In the genomic region with DNA sequence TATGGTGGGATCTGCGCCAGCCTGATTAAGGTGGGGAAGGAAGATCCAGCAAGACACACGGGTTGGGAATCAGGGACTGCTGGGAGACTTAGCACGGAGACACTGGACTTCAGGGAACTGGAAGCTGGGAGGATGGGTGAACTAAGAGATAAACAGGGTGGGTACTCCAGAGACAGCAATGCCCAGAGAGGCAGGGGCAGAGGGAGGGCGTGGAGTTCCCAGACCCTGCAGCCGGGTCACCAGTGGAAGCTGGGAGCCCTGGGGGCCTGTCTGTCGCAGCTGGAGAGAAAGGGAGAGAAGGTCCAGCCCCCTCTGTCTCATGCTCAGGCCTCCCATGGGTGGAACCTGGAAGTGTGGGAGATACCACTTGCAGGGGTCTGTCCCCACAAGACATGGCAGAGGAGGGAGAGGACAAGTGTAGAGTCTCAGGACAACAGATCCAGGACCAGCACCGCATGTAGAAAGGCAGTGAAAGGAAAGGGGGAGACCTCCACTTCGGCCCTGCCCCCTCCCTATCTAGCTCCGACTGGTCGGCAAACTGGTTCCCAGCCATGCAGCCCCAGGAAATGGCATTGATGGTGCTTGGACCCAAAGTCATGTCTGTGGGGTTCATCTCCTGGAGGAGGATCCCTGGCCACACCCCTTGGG, we compare ENCODE assay signal across 27 cellular contexts. TPM values are rescaled to one million over a fixed set of nuclear protein-coding genes. Genes with fewer than 3 reads are reported as not detected.
DNase-seq lines count a peak whose midpoint lies in the region; ATAC-seq, FAIRE-seq and TF ChIP-seq lines count a peak whose summit lies in the region.
"Had no signal": no experiment of that assay in that cellular context is flagged by ENCODE, and none has a peak within 500 bp of the region (broad histone marks: within the 10 kb centered on the region; RNA-seq: fewer than 3 reads in every experiment).

No MANE protein-coding gene starts in this region.

- no peak for TF ChIP-seq RAD21 in K562 (CRISPR knock-in tag; conservative IDR thresholded peaks at IDR 0.05 in 1 of 2, IDR thresholded peaks at IDR 0.05 in 1 of 2)

- H3K27ac ChIP-seq in OCI-LY1 (ENCODE audit: low read depth, low read length, poor library complexity, severe bottlenecking): peak overlapping the region; percentile 98
- no peak overlapping the region for H3K27ac ChIP-seq in K562 (ENCODE audit: extremely low read depth, low read depth, low read length)
- H3K27ac ChIP-seq in transverse colon: peak overlapping the region in 3 of 4 donors; percentile 8 to 49 (median 34)
- no peak overlapping the region for H3K27ac ChIP-seq in SJCRH30
- H3K27ac ChIP-seq: BLaER1 treated with 17β-estradiol and CSF1 and Interleukin-3, amounts not matched to agents 10 nM and 100 nM; KMS-11 had no signal

- TF ChIP-seq EP300 in K562 (IDR thresholded peaks at IDR 0.05; ENCODE audit: low read length) (no peak), transverse colon (IDR thresholded peaks at IDR 0.05; ENCODE audit: low read depth) (no peak)

- no peaks in the 10 kb centered on the region for H4K20me1 ChIP-seq in OCI-LY1 (ENCODE audit: insufficient read depth, low read length)
- H4K20me1 ChIP-seq in K562 (replicated peaks; ENCODE audit: control insufficient read depth, insufficient read depth, low read length): peaks cover 5% of the 10 kb centered on the region; the same call in 1 of the 2 replicates

- POLR2A ChIA-PET in K562 (lab: Yijun Ruan, JAX): interaction anchor here (0.5 to 0.6 kb wide), 3 partner anchors 16 to 28 kb away, joined by 3 read pairs; no protein-coding TSS in a partner anchor

- WGBS in K562 (ENCODE audit: insufficient coverage, low coverage, missing lambda C conversion rate): 4% methylated on average over 10 of the region's 10 CpGs
- WGBS in transverse colon (ENCODE audit: low coverage in 1 of 2), 2 donors: 73 to 83% methylated on average over 6 to 10 of the region's 10 CpGs

- H3K4me2 ChIP-seq in OCI-LY1 (ENCODE audit: low read length) (peak overlapping the region; percentile 67), K562 (ENCODE audit: insufficient read depth, low read length) (no peak overlapping the region)
- H3K4me2 ChIP-seq: KMS-11 had no signal

- ATAC-seq in K562: no peak
- ATAC-seq: PC-3, SK-N-SH treated with all-trans-retinoic acid at 6 μM for 48 hours had no signal

- DNase-seq in GM13977 (ENCODE audit: low spot score): peak; percentile 4
- DNase-seq in K562 (ENCODE audit: extremely low read depth in 1 of 4, low spot score in 3 of 4): peak in 2 of 4 experiments; percentile 7 to 8
- no peak for DNase-seq in transverse colon
- no peak for DNase-seq in NCI-H2171 treated with DMSO at 0.1 percent for 48 hours (lab: John Stamatoyannopoulos, UW)
- DNase-seq in SJCRH30: no peak
- no peak for DNase-seq in COR-L47 (lab: John Stamatoyannopoulos, UW)
- DNase-seq: Caco-2; CD4-positive, alpha-beta T cell; EL; GDM1; GOT3; NCI-H1092; NCI-H1417 treated with DMSO at 0.1 percent for 48 hours; NCI-H1694 treated with DMSO at 0.1 percent for 48 hours; NCI-H2081; NCI-H226; NCI-H510A; NCI-H69; PC-3 had no signal

- H3K9me2 ChIP-seq in OCI-LY1 (ENCODE audit: low read depth, low read length): no peaks in the 10 kb centered on the region

- no peaks in the 10 kb centered on the region for H3K79me2 ChIP-seq in OCI-LY1 (ENCODE audit: insufficient read depth, low read length)
- H3K79me2 ChIP-seq in K562 (ENCODE audit: control insufficient read depth, insufficient read depth, low read length): no peaks in the 10 kb centered on the region

- H3K9ac ChIP-seq in OCI-LY1 (ENCODE audit: low read length) (peak overlapping the region; percentile 64), K562 (ENCODE audit: insufficient read depth in 1 of 2, low read depth in 2 of 2, low read length in 2 of 2) (no peak overlapping the region)
- H3K9ac ChIP-seq: BLaER1 treated with 17β-estradiol and CSF1 and Interleukin-3, amounts not matched to agents 10 nM and 100 nM; KMS-11 had no signal

- no TSS peak for BruUV-seq in K562 (replicated peaks; lab: Mats Ljungman, UMichigan)

- no peaks in the 10 kb centered on the region for H3F3A ChIP-seq in OCI-LY1 (ENCODE audit: insufficient read depth, low read length)

- no peak for TF ChIP-seq CTCF in GM13977 (IDR thresholded peaks at IDR 0.05; ENCODE audit: extremely low read depth, insufficient read depth, missing control alignments)
- TF ChIP-seq CTCF in OCI-LY1 (IDR thresholded peaks at IDR 0.05; ENCODE audit: low read length): no peak
- TF ChIP-seq CTCF in K562 (IDR thresholded peaks at IDR 0.05 in 2 of 3, conservative IDR thresholded peaks at IDR 0.05 in 1 of 3; ENCODE audit: insufficient read depth in 2 of 3, low read depth in 1 of 3, low read length in 3 of 3): no peak
- TF ChIP-seq CTCF in transverse colon (IDR thresholded peaks at IDR 0.05): no peak

- H3K9me1 ChIP-seq in K562 (ENCODE audit: control insufficient read depth, insufficient read depth, low read length): no peaks in the 10 kb centered on the region

- FAIRE-seq in K562 (lab: Jason Lieb, UNC): no peak
- FAIRE-seq: A204.1, GM12891 had no signal

- intact Hi-C loops in K562 (cut with micrococcal nuclease): loop anchor here (5.0 kb wide), 1 partner anchor 216 kb away; no protein-coding TSS in a partner anchor
- intact Hi-C loops in transverse colon (cut with DNase I; ENCODE audit: low total_unique reads): no loop called here

- H3K9me3 ChIP-seq in OCI-LY1 (ENCODE audit: low read length) (peaks cover 8% of the 10 kb centered on the region), K562 (replicated peaks; ENCODE audit: control insufficient read depth, insufficient read depth, low read depth, low read length) (peaks cover 2% of the 10 kb centered on the region; the same call in 1 of the 2 replicates), transverse colon (no peaks in the 10 kb centered on the region), SJCRH30 (replicated peaks) (peaks cover 9% of the 10 kb centered on the region; the same call in 1 of the 2 replicates)
- H3K9me3 ChIP-seq: HAP-1 had no signal

- H3K4me3 ChIP-seq in OCI-LY1 (ENCODE audit: low read depth, low read length, poor library complexity, severe bottlenecking) (peak overlapping the region; percentile 53), K562 (no peak overlapping the region), transverse colon (no peak overlapping the region), SJCRH30 (no peak overlapping the region)
- H3K4me3 ChIP-seq: BLaER1 treated with 17β-estradiol and CSF1 and Interleukin-3, amounts not matched to agents 10 nM and 100 nM; HAP-1 had no signal

- in situ Hi-C loops in GM13977 (cut with MboI; ENCODE audit: low pct_unique_long_range_greater_than_20kb, low sequenced_read_pairs, unreplicated experiment): no loop called here
- in situ Hi-C loops in K562 (cut with MboI): loop anchor here (5.0 kb wide), 1 partner anchor 91 kb away; no protein-coding TSS in a partner anchor
- in situ Hi-C loops in transverse colon (cut with MboI; ENCODE audit: low pct_ligation_motif_present in 1 of 4, low pct_unique_long_range_greater_than_20kb in 1 of 4, low sequenced_read_pairs in 3 of 4): loop anchor here (5.0 to 25.0 kb wide), 4 partner anchors 88 to 459 kb away; a partner anchor contains a TSS

- H2AFZ ChIP-seq in OCI-LY1 (ENCODE audit: low read length) (peak overlapping the region; percentile 38; the same call in 1 of the 2 replicates), K562 (ENCODE audit: low read depth, low read length) (no peak overlapping the region)

- CTCF ChIA-PET in K562 (lab: Yijun Ruan, JAX; ENCODE audit: low intra/inter-chr PET ratio): interaction anchor here (0.6 to 3.3 kb wide), 4 partner anchors 92 to 276 kb away, joined by 3 to 36 read pairs (median 12); no protein-coding TSS in a partner anchor

- H3K4me1 ChIP-seq in OCI-LY1 (ENCODE audit: insufficient read depth, low read length, severe bottlenecking) (peaks cover 65% of the 10 kb centered on the region), K562 (replicated peaks in 1 of 2; ENCODE audit: control insufficient read depth in 2 of 2, insufficient read depth in 2 of 2, low read length in 2 of 2) (peaks cover 5 to 19% of the 10 kb centered on the region in 2 experiments; a peak in 4 of 5 replicates), transverse colon (peaks cover 11 to 24% (median 18%) of the 10 kb centered on the region in 4 donors), SJCRH30 (0 out of 2 replicates have a peak, but pooled peaks cover 2% of the 10 kb centered on the region)

- H3K27me3 ChIP-seq in OCI-LY1 (ENCODE audit: insufficient read depth, low read length): no peaks in the 10 kb centered on the region
- H3K27me3 ChIP-seq in K562 (ENCODE audit: control insufficient read depth in 2 of 2, insufficient read depth in 2 of 2, low read length in 2 of 2): peaks cover 22 to 35% of the 10 kb centered on the region in 2 experiments; a peak in 4 of 5 replicates
- H3K27me3 ChIP-seq in transverse colon: peaks cover 5% of the 10 kb centered on the region
- H3K27me3 ChIP-seq in SJCRH30: peaks cover 22% of the 10 kb centered on the region; the same call in 1 of the 2 replicates

- TF ChIP-seq POLR2A in K562 (conservative IDR thresholded peaks at IDR 0.05): no peak
- no peak for TF ChIP-seq POLR2A in transverse colon (IDR thresholded peaks at IDR 0.05)

- H3K36me3 ChIP-seq in OCI-LY1 (ENCODE audit: insufficient read depth, low read length) (no peaks in the 10 kb centered on the region), K562 (ENCODE audit: control insufficient read depth, insufficient read depth, low read length) (no peaks in the 10 kb centered on the region), transverse colon (no peaks in the 10 kb centered on the region), SJCRH30 (no peaks in the 10 kb centered on the region)
- H3K36me3 ChIP-seq: BLaER1 treated with 17β-estradiol and CSF1 and Interleukin-3, amounts not matched to agents 10 nM and 100 nM; HAP-1 had no signal

RNA-seq across cellular contexts. Expression of a gene that starts 44.4 kb away (rescaled TPM):
- total RNA-seq in K562 (2011; cell fraction: chromatin; rRNA removed; ENCODE audit: low replicate concordance): not detected in 2 replicates
- total RNA-seq in K562 (2011; cell fraction: nucleolus; rRNA removed): not detected in 2 replicates
- not detected in 2 replicates for total RNA-seq in K562 (2011; cell fraction: nucleoplasm; rRNA removed)
- not detected in 2 replicates for total RNA-seq in K562 (2014; rRNA removed)
- total RNA-seq in K562 (2014; rRNA removed; fragmentation: Illumina TruSeq; extraction: Trizol): not detected in 2 replicates
- not detected in 2 replicates for total RNA-seq in K562 (2015; rRNA removed; fragmentation: Illumina TruSeq; extraction: Trizol)
- total RNA-seq in K562 (2021): not detected in 2 replicates
- polyA plus RNA-seq in K562 (2011; rRNA removed): not detected in 2 replicates
- not detected in 2 replicates for polyA plus RNA-seq in K562 (2011; cell fraction: cytosol; rRNA removed)
- not detected in 2 replicates for polyA plus RNA-seq in K562 (2011; cell fraction: nucleus; rRNA removed)
- polyA plus RNA-seq in K562 (2012): not detected in 2 replicates
- not detected in 2 replicates for polyA plus RNA-seq in K562 (2014; fragmentation: Illumina TruSeq; extraction: Trizol)
- not detected for polyA plus RNA-seq in K562 (2014; fragmentation: Nextera tagmentation; extraction: Ambion mirVana)
- polyA plus RNA-seq in K562 (2014; rRNA removed): not detected in 2 replicates
- not detected in 2 replicates for polyA minus RNA-seq in K562 (2011; rRNA and poly(A)+ RNA removed)
- not detected in 2 replicates for polyA minus RNA-seq in K562 (2011; cell fraction: cytosol; rRNA and poly(A)+ RNA removed)
- not detected in 2 replicates for polyA minus RNA-seq in K562 (2011; cell fraction: nucleus; rRNA and poly(A)+ RNA removed)
- total RNA-seq in transverse colon: 100 to 1,000 TPM; 143 to 687 (median 427) TPM
- not detected in 2 replicates for total RNA-seq in SJCRH30 (2014; rRNA removed; shearing (Covaris generic))
- total RNA-seq: CD4-positive, alpha-beta T cell; PC-3 had no signal
- polyA plus RNA-seq: AG04450 had no signal

Comparison
In these comparisons a context has a peak if more than half of its experiments do, and no peak if none do; other contexts are left out.
1. H3K27ac ChIP-seq: peak in OCI-LY1 (single experiment) and transverse colon (3 of 4); none in K562 (single experiment) and SJCRH30 (single experiment).
2. RNA of a gene that starts 44.4 kb away (total RNA-seq): 143 to 687 TPM in transverse colon; not detected in K562 and not detected in SJCRH30; every median in the first group is over 100 times any median in the second.